8 cellular contexts compared by ENCODE assay signal in genomic region chr19:19064098-19064722, GRCh38. TPM values are rescaled to one million over a fixed set of nuclear protein-coding genes. Genes with fewer than 3 reads are reported as not detected.
DNase-seq lines count a peak whose midpoint lies in the region; ATAC-seq and TF ChIP-seq lines count a peak whose summit lies in the region.

No MANE protein-coding gene starts in this region.

- ATAC-seq in HG03025 (IDR thresholded peaks at IDR 0.05; ENCODE audit: low FRiP score, unreplicated experiment) (peak; percentile 1), foreskin keratinocyte (no peak), HG02885 (IDR thresholded peaks at IDR 0.05; ENCODE audit: poor library complexity, unreplicated experiment) (no peak)

- H3K36me3 ChIP-seq in GM06990 (ENCODE audit: control insufficient read depth, insufficient read depth, low read length) (peaks cover 5% of the 10 kb centered on the region), skeletal muscle tissue (ENCODE audit: control insufficient read depth in 3 of 3, insufficient read depth in 3 of 3, low read length in 3 of 3) (peaks cover 0 to 2% (median 0%) of the 10 kb centered on the region in 3 donors)

- POLR2A ChIA-PET in activated CD4-positive, alpha-beta memory T cell treated with anti-CD3 and anti-CD28 coated beads, Interleukin-2, amount 10 ng/mL, durations not matched to agents 7 days and 5 days (lab: Charles Lee) = interaction anchor here (1.1 to 1.4 kb wide), 3 partner anchors 13 to 31 kb away, joined by 4 to 5 read pairs (median 5); partner anchors contain the start of gene SUGP2

- H3K27ac ChIP-seq in foreskin keratinocyte (no peak overlapping the region), skeletal muscle tissue (ENCODE audit: low read depth, low read length) (peak overlapping the region; percentile 75)

- TF ChIP-seq POLR2A in erythroblast (IDR thresholded peaks at IDR 0.05; ENCODE audit: low read length) = no peak

- no peak for DNase-seq in GM06990 (ENCODE audit: extremely low read depth, insufficient read length)
- DNase-seq in activated CD4-positive, alpha-beta memory T cell treated with anti-CD3 and anti-CD28 coated beads, Interleukin-2, amount 10 ng/mL, durations not matched to agents 7 days and 5 days = peak; percentile 20
- DNase-seq in foreskin keratinocyte = no peak
- no peak for DNase-seq in NCI-H345 treated with DMSO at 0.1 percent for 48 hours (lab: John Stamatoyannopoulos, UW; ENCODE audit: unreplicated experiment)
- DNase-seq in erythroblast (lab: John Stamatoyannopoulos, UW) = no peak

- H3K27me3 Mint-ChIP-seq in activated CD4-positive, alpha-beta memory T cell treated with anti-CD3 and anti-CD28 coated beads, Interleukin-2, amount 10 ng/mL, durations not matched to agents 7 days and 5 days = no peaks in the 10 kb centered on the region

- H3K27me3 ChIP-seq in GM06990 (replicated peaks; ENCODE audit: control insufficient read depth, insufficient read depth, low read length) (no peaks in the 10 kb centered on the region), foreskin keratinocyte (no peaks in the 10 kb centered on the region), skeletal muscle tissue (ENCODE audit: control insufficient read depth in 3 of 3, insufficient read depth in 3 of 3, low read length in 3 of 3) (no peaks in the 10 kb centered on the region)

- H3K4me3 ChIP-seq in GM06990 (replicated peaks; ENCODE audit: low read depth, low read length) (peak overlapping the region; percentile 83), skeletal muscle tissue (ENCODE audit: low read length in 3 of 3) (peak overlapping the region; percentile 91 to 93 (median 91))

- no peaks in the 10 kb centered on the region for H3K9me3 Mint-ChIP-seq in activated CD4-positive, alpha-beta memory T cell treated with anti-CD3 and anti-CD28 coated beads, Interleukin-2, amount 10 ng/mL, durations not matched to agents 7 days and 5 days

- H3K36me3 Mint-ChIP-seq in activated CD4-positive, alpha-beta memory T cell treated with anti-CD3 and anti-CD28 coated beads, Interleukin-2, amount 10 ng/mL, durations not matched to agents 7 days and 5 days (ENCODE audit: low read depth) = no peaks in the 10 kb centered on the region

- CTCF ChIA-PET in activated CD4-positive, alpha-beta memory T cell treated with anti-CD3 and anti-CD28 coated beads, Interleukin-2, amount 10 ng/mL, durations not matched to agents 7 days and 5 days (lab: Charles Lee) = interaction anchor here (1.2 to 3.4 kb wide), 3 partner anchors 10 to 82 kb away, joined by 4 to 12 read pairs (median 5); no protein-coding TSS in a partner anchor

- H3K9me3 ChIP-seq in skeletal muscle tissue (ENCODE audit: control insufficient read depth in 3 of 3, low read length in 3 of 3) = no peaks in the 10 kb centered on the region

- H3K9ac ChIP-seq in skeletal muscle tissue (ENCODE audit: low read depth in 1 of 3, low read length in 3 of 3) = peak overlapping the region; percentile 80 to 91 (median 85)

- H3K4me3 Mint-ChIP-seq in activated CD4-positive, alpha-beta memory T cell treated with anti-CD3 and anti-CD28 coated beads, Interleukin-2, amount 10 ng/mL, durations not matched to agents 7 days and 5 days = peak overlapping the region; percentile 81

- peak overlapping the region; percentile 76 for H3K27ac Mint-ChIP-seq in activated CD4-positive, alpha-beta memory T cell treated with anti-CD3 and anti-CD28 coated beads, Interleukin-2, amount 10 ng/mL, durations not matched to agents 7 days and 5 days

- H3K4me1 ChIP-seq in foreskin keratinocyte = peaks cover 4% of the 10 kb centered on the region
- H3K4me1 ChIP-seq in skeletal muscle tissue (ENCODE audit: control insufficient read depth in 3 of 3, insufficient read depth in 3 of 3, low read length in 3 of 3) = peaks cover 68 to 76% (median 71%) of the 10 kb centered on the region in 3 donors

- TF ChIP-seq CTCF in GM06990 (IDR thresholded peaks at IDR 0.05; ENCODE audit: insufficient read depth, low read length, poor library complexity, severe bottlenecking) (peak; percentile 47), foreskin keratinocyte (conservative IDR thresholded peaks at IDR 0.05) (peak; percentile 6)

- H3K4me1 Mint-ChIP-seq in activated CD4-positive, alpha-beta memory T cell treated with anti-CD3 and anti-CD28 coated beads, Interleukin-2, amount 10 ng/mL, durations not matched to agents 7 days and 5 days = peaks cover 37% of the 10 kb centered on the region

RNA-seq across cellular contexts. Expression of gene SLC25A42, which starts 0.4 kb away (rescaled TPM):
- 10 to 100 TPM; 17.6 to 21.0 TPM for total RNA-seq in activated CD4-positive, alpha-beta memory T cell treated with anti-CD3 and anti-CD28 coated beads, Interleukin-2, amount 10 ng/mL, durations not matched to agents 7 days and 5 days
- 2.6 and 2.7 TPM in 2 replicates for total RNA-seq in foreskin keratinocyte
- polyA plus RNA-seq in foreskin keratinocyte = 2.3 and 2.6 TPM in 2 replicates
- total RNA-seq in skeletal muscle tissue = 7.8 TPM

RNA-seq across cellular contexts. Expression of gene ARMC6, which starts 30.8 kb away (rescaled TPM):
- 10 to 100 TPM; 19.7 to 22.5 TPM for total RNA-seq in activated CD4-positive, alpha-beta memory T cell treated with anti-CD3 and anti-CD28 coated beads, Interleukin-2, amount 10 ng/mL, durations not matched to agents 7 days and 5 days
- 48.3 and 52.6 TPM in 2 replicates for total RNA-seq in foreskin keratinocyte
- polyA plus RNA-seq in foreskin keratinocyte = 43.4 and 53.1 TPM in 2 replicates
- total RNA-seq in skeletal muscle tissue = 27.1 TPM

RNA-seq across cellular contexts. Expression of gene SUGP2, which starts 30.9 kb away (rescaled TPM):
- total RNA-seq in activated CD4-positive, alpha-beta memory T cell treated with anti-CD3 and anti-CD28 coated beads, Interleukin-2, amount 10 ng/mL, durations not matched to agents 7 days and 5 days = 100 to 1,000 TPM; 125 to 128 TPM
- total RNA-seq in foreskin keratinocyte (49.0 and 50.2 TPM in 2 replicates), skeletal muscle tissue (19.8 TPM)
- 35.5 and 37.5 TPM in 2 replicates for polyA plus RNA-seq in foreskin keratinocyte
